Comparison of ENCODE assay signal across 1 cellular context in the genomic region with DNA sequence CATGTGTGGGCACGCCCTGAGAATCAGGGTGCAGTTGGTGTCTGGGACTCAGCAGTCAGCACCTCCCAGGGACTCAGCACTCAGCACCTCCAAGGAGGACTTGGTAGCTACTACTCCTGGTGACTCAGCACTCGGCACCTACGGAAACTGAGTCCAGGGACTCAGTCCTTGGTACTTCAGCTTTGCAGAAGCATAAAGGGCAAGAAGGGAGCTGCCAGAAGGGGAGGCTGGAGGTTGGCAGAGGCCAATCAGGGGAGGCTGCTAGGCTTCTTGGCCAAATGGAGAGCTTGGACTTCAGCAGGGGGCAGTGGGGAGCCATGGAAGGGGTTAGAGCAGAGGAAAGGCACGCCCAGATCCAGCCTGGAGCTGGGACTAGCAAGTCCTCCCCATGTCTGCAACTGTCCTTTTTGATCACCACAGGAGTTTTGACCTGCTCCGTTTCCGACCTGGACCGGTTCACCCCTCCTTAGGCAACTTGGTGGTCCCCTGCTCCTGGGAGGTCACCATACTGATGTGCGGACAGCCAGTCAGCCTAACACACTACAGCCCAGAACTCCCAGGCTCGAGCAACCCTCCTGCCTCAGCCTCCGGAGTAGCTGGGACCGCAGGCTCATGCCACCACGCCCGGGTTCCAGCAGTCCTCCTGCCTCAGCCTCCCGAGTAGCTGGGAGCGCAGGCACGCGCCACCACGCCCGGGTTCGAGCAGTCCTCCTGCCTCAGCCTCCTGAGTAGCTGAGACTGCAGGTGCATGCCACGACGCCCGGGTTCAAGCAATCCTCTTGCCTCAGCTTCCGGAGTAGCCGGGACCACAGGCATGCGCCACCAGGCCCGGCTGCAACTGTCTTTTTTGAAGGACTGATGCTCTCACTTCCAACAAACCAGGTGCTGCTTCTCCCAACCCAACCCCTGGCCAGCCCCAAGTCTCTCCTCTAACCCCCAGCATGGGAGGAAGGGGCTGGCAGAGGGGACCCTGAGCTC.
TF ChIP-seq lines count a peak whose summit lies in the region.

No MANE protein-coding gene starts in this region.

TF ChIP-seq in GM23338, 12 proteins besides CTCF, POLR2A, EP300 and RAD21 (continued from another document):
- TF ChIP-seq, protein P1, sequence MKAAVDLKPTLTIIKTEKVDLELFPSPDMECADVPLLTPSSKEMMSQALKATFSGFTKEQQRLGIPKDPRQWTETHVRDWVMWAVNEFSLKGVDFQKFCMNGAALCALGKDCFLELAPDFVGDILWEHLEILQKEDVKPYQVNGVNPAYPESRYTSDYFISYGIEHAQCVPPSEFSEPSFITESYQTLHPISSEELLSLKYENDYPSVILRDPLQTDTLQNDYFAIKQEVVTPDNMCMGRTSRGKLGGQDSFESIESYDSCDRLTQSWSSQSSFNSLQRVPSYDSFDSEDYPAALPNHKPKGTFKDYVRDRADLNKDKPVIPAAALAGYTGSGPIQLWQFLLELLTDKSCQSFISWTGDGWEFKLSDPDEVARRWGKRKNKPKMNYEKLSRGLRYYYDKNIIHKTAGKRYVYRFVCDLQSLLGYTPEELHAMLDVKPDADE (IDR thresholded peaks at IDR 0.05), result no peak
